ENCODE assay signal across 17 cellular contexts in genomic region chr1:88740784-88741183, GRCh38.
"Had no signal": no experiment of that assay in that cellular context is flagged by ENCODE, and none has a peak within 500 bp of the region (broad histone marks: within the 10 kb centered on the region; RNA-seq: fewer than 3 reads in every experiment).

No MANE protein-coding gene starts in this region.

- H3K4me2 ChIP-seq: neural progenitor cell had no signal

- DNase-seq: activated B cell treated with CpG ODN at 0.5 μM for 24 hours; activated CD4-positive, alpha-beta T cell treated with anti-CD3 and anti-CD28 coated beads for 48 hours; activated CD8-positive, alpha-beta memory T cell treated with anti-CD3 and anti-CD28 coated beads, Interleukin-2, amount 50 U/mL, for 4 hours; activated CD8-positive, alpha-beta T cell treated with anti-CD3 and anti-CD28 coated beads, Interleukin-2, amount 10 ng/mL, durations not matched to agents 7 days and 5 days; activated effector memory CD4-positive, alpha-beta T cell treated with anti-CD3 and anti-CD28 coated beads, Interleukin-2, amount 50 U/mL, for 16 hours; activated T-cell treated with anti-CD3 and anti-CD28 coated beads, Interleukin-2, amount 50 U/mL, for 48 hours; amniotic stem cell; cortex of kidney; effector CD4-positive, alpha-beta T cell; hippocampal formation; left ventricle myocardium inferior; pancreas; stimulated activated CD4-positive, alpha-beta T cell treated with anti-CD3 and anti-CD28 coated beads, Interleukin-2, amount 100 ng/mL, for 48 hours; SW 1271 had no signal

- H3K9ac ChIP-seq: neural progenitor cell had no signal

- H3K4me3 ChIP-seq: left ventricle myocardium inferior, neural progenitor cell, pancreas had no signal

- H3K27ac ChIP-seq: left ventricle myocardium inferior, neural progenitor cell, pancreas had no signal

- ATAC-seq: activated CD8-positive, alpha-beta T cell treated with anti-CD3 and anti-CD28 coated beads, Interleukin-2, amount 10 ng/mL, durations not matched to agents 7 days and 5 days; activated naive CD4-positive, alpha-beta T cell treated with anti-CD3 and anti-CD28 coated beads, Interleukin-2, amount 50 U/mL, for 72 hours; pancreas; stimulated activated memory B cell treated with anti-CD40 and anti-IgM and Interleukin-4, amounts not matched to agents 10 μg/mL and 1 μg/mL and 100 μg/mL, for 72 hours had no signal

- H2AFZ ChIP-seq: neural progenitor cell had no signal

- H3K9me3 ChIP-seq: pancreas had no signal

- H3K27me3 ChIP-seq: neural progenitor cell, pancreas had no signal
